12 cellular contexts compared by ENCODE assay signal in genomic region chr12:26750531-26751171, GRCh38.
A peak's percentile ranks its signal among the peaks of the same experiment; 100 is the strongest.
DNase-seq lines count a peak whose midpoint lies in the region; ATAC-seq and TF ChIP-seq lines count a peak whose summit lies in the region.
"Had no signal": no experiment of that assay in that cellular context is flagged by ENCODE, and none has a peak within 500 bp of the region (broad histone marks: within the 10 kb centered on the region; RNA-seq: fewer than 3 reads in every experiment).

No MANE protein-coding gene starts in this region.

- POLR2A ChIA-PET in CD4-positive, alpha-beta T cell (lab: Charles Lee), result no interaction called here
- POLR2A ChIA-PET in activated CD8-positive, alpha-beta T cell treated with anti-CD3 and anti-CD28 coated beads, Interleukin-2, amount 10 ng/mL, durations not matched to agents 7 days and 5 days (lab: Charles Lee), result no interaction called here

- peaks cover 55% of the 10 kb centered on the region for H3K4me1 Mint-ChIP-seq in CD4-positive, alpha-beta T cell (ENCODE audit: low read depth)
- peaks cover 51% of the 10 kb centered on the region for H3K4me1 Mint-ChIP-seq in activated CD8-positive, alpha-beta T cell treated with anti-CD3 and anti-CD28 coated beads, Interleukin-2, amount 10 ng/mL, durations not matched to agents 7 days and 5 days (ENCODE audit: low read depth)

- H3K4me3 Mint-ChIP-seq in CD4-positive, alpha-beta T cell, result peak overlapping the region; percentile 1
- H3K4me3 Mint-ChIP-seq in activated CD8-positive, alpha-beta T cell treated with anti-CD3 and anti-CD28 coated beads, Interleukin-2, amount 10 ng/mL, durations not matched to agents 7 days and 5 days, result peak overlapping the region; percentile 16

- no peak for ATAC-seq in CD4-positive, alpha-beta T cell (ENCODE audit: poor library complexity)
- ATAC-seq in GM19395 (IDR thresholded peaks at IDR 0.05; ENCODE audit: unreplicated experiment), result peak; percentile 59
- peak; percentile 38 for ATAC-seq in HG03039 (IDR thresholded peaks at IDR 0.05; ENCODE audit: unreplicated experiment)
- ATAC-seq in activated CD8-positive, alpha-beta T cell treated with anti-CD3 and anti-CD28 coated beads, Interleukin-2, amount 10 ng/mL, durations not matched to agents 7 days and 5 days, result no peak

- H3K27me3 Mint-ChIP-seq in CD4-positive, alpha-beta T cell, result no peaks in the 10 kb centered on the region
- no peaks in the 10 kb centered on the region for H3K27me3 Mint-ChIP-seq in activated CD8-positive, alpha-beta T cell treated with anti-CD3 and anti-CD28 coated beads, Interleukin-2, amount 10 ng/mL, durations not matched to agents 7 days and 5 days (ENCODE audit: low read depth)

- CTCF ChIA-PET in CD4-positive, alpha-beta T cell (lab: Charles Lee), result no interaction called here
- CTCF ChIA-PET in activated CD8-positive, alpha-beta T cell treated with anti-CD3 and anti-CD28 coated beads, Interleukin-2, amount 10 ng/mL, durations not matched to agents 7 days and 5 days (lab: Charles Lee), result no interaction called here

- intact Hi-C loops in CD4-positive, alpha-beta T cell (cut with DNase I, micrococcal nuclease), result no loop called here

- DNase-seq in CD4-positive, alpha-beta T cell, result no peak
- no peak for DNase-seq in activated CD8-positive, alpha-beta T cell treated with anti-CD3 and anti-CD28 coated beads, Interleukin-2, amount 10 ng/mL, durations not matched to agents 7 days and 5 days
- DNase-seq in COLO668 (lab: John Stamatoyannopoulos, UW; ENCODE audit: unreplicated experiment) (no peak), AG08396 (ENCODE audit: low spot score) (no peak), retina (no peak), NCI-H748 (lab: John Stamatoyannopoulos, UW; ENCODE audit: unreplicated experiment) (no peak)
- DNase-seq: activated CD4-positive, CD25-positive, alpha-beta regulatory T cell treated with anti-CD3 and anti-CD28 coated beads, Interleukin-2, amount 50 U/mL, for 72 hours; Calu3; cortex of kidney; NCI-H226 had no signal

- no peaks in the 10 kb centered on the region for H3K9me3 Mint-ChIP-seq in CD4-positive, alpha-beta T cell
- H3K9me3 Mint-ChIP-seq in activated CD8-positive, alpha-beta T cell treated with anti-CD3 and anti-CD28 coated beads, Interleukin-2, amount 10 ng/mL, durations not matched to agents 7 days and 5 days (ENCODE audit: insufficient read depth), result peaks cover 26% of the 10 kb centered on the region

- no peaks in the 10 kb centered on the region for H3K27me3 ChIP-seq in CD4-positive, alpha-beta T cell (ENCODE audit: control insufficient read depth, insufficient read depth, low read length)

- H3K27ac ChIP-seq in CD4-positive, alpha-beta T cell (ENCODE audit: low read depth, low read length), result no peak overlapping the region

- H3K36me3 Mint-ChIP-seq in CD4-positive, alpha-beta T cell (ENCODE audit: low read depth), result peaks cover 17% of the 10 kb centered on the region
- H3K36me3 Mint-ChIP-seq in activated CD8-positive, alpha-beta T cell treated with anti-CD3 and anti-CD28 coated beads, Interleukin-2, amount 10 ng/mL, durations not matched to agents 7 days and 5 days (ENCODE audit: low read depth), result peaks cover 24% of the 10 kb centered on the region

- no peak overlapping the region for H3K27ac Mint-ChIP-seq in CD4-positive, alpha-beta T cell
- H3K27ac Mint-ChIP-seq in activated CD8-positive, alpha-beta T cell treated with anti-CD3 and anti-CD28 coated beads, Interleukin-2, amount 10 ng/mL, durations not matched to agents 7 days and 5 days, result peak overlapping the region; percentile 13

- H3K9me3 ChIP-seq in CD4-positive, alpha-beta T cell (ENCODE audit: control insufficient read depth, low read length), result peaks cover 4% of the 10 kb centered on the region

- no peak for TF ChIP-seq CTCF in CD4-positive, alpha-beta T cell (IDR thresholded peaks at IDR 0.05)

Comparison
In these comparisons a context has a peak if more than half of its experiments do, and no peak if none do; other contexts are left out.
1. ATAC-seq: peak in GM19395 (single experiment) and HG03039 (single experiment); none in CD4-positive, alpha-beta T cell (single experiment) and activated CD8-positive, alpha-beta T cell treated with anti-CD3 and anti-CD28 coated beads, Interleukin-2, amount 10 ng/mL, durations not matched to agents 7 days and 5 days (single experiment).